21 cellular contexts compared by ENCODE assay signal in the genomic region with DNA sequence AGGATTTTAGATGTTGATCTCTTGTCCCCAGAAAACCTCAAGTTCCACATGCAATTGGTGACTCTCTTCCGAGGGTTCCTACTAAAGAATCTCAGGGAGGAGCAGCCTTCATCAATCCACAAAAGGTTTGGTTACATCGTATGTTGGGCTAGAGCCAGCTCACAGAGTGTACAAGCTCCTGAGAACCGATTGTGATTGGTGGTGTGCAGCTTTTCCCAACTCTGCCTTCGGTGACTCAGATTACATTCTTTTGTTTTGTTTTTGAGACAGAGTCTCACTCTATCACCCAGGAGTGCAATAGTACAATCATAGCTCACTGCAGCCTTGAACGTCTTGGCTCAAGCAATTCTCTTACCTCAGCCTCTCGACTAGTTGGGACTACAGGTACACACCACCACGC.
DNase-seq lines count a peak whose midpoint lies in the region; ATAC-seq and TF ChIP-seq lines count a peak whose summit lies in the region.
"Had no signal": no experiment of that assay in that cellular context is flagged by ENCODE, and none has a peak within 500 bp of the region (broad histone marks: within the 10 kb centered on the region; RNA-seq: fewer than 3 reads in every experiment).

No MANE protein-coding gene starts in this region.

- peaks cover 3% of the 10 kb centered on the region for H3K27me3 Mint-ChIP-seq in Caco-2 (ENCODE audit: insufficient read depth, unreplicated experiment)
- H3K27me3 Mint-ChIP-seq: activated CD4-positive, alpha-beta memory T cell treated with anti-CD3 and anti-CD28 coated beads, Interleukin-2, amount 10 ng/mL, durations not matched to agents 7 days and 5 days had no signal

- H3K4me1 ChIP-seq in fibroblast of lung (ENCODE audit: control insufficient read depth, extremely low read depth, insufficient read depth, low read length) (no peaks in the 10 kb centered on the region), upper lobe of left lung (no peaks in the 10 kb centered on the region), Caco-2 (no peaks in the 10 kb centered on the region)
- H3K4me1 ChIP-seq: BLaER1 treated with 17β-estradiol and CSF1 and Interleukin-3, amounts not matched to agents 10 nM and 100 nM; esophagus squamous epithelium; thyroid gland had no signal

- H3K27ac Mint-ChIP-seq in Caco-2 (ENCODE audit: unreplicated experiment) = no peak overlapping the region
- H3K27ac Mint-ChIP-seq: activated CD4-positive, alpha-beta memory T cell treated with anti-CD3 and anti-CD28 coated beads, Interleukin-2, amount 10 ng/mL, durations not matched to agents 7 days and 5 days; activated naive CD8-positive, alpha-beta T cell; nephron; stimulated activated naive B cell treated with anti-CD40 and anti-IgM and Interleukin-4, amounts not matched to agents 10 μg/mL and 1 μg/mL and 100 μg/mL, for 72 hours had no signal

- H3K4me3 Mint-ChIP-seq in Caco-2 (ENCODE audit: unreplicated experiment) = no peak overlapping the region
- H3K4me3 Mint-ChIP-seq: activated CD4-positive, alpha-beta memory T cell treated with anti-CD3 and anti-CD28 coated beads, Interleukin-2, amount 10 ng/mL, durations not matched to agents 7 days and 5 days; activated naive CD8-positive, alpha-beta T cell; nephron; stimulated activated naive B cell treated with anti-CD40 and anti-IgM and Interleukin-4, amounts not matched to agents 10 μg/mL and 1 μg/mL and 100 μg/mL, for 72 hours had no signal

- TF ChIP-seq EP300 in upper lobe of left lung (IDR thresholded peaks at IDR 0.05) = no peak

- H3K36me3 ChIP-seq in fibroblast of lung (ENCODE audit: control insufficient read depth, insufficient read depth, low read length) (no peaks in the 10 kb centered on the region), upper lobe of left lung (no peaks in the 10 kb centered on the region), Caco-2 (ENCODE audit: control insufficient read depth, insufficient read depth, low read length) (no peaks in the 10 kb centered on the region)
- H3K36me3 ChIP-seq: BLaER1 treated with 17β-estradiol and CSF1 and Interleukin-3, amounts not matched to agents 10 nM and 100 nM; esophagus squamous epithelium; thyroid gland had no signal

- BruUV-seq in Caco-2 (replicated peaks; lab: Mats Ljungman, UMichigan) = no TSS peak

- H3K36me3 Mint-ChIP-seq in Caco-2 (ENCODE audit: insufficient read depth, unreplicated experiment) = no peaks in the 10 kb centered on the region
- H3K36me3 Mint-ChIP-seq: activated naive CD8-positive, alpha-beta T cell; stimulated activated naive B cell treated with anti-CD40 and anti-IgM and Interleukin-4, amounts not matched to agents 10 μg/mL and 1 μg/mL and 100 μg/mL, for 72 hours had no signal

- H3K4me3 ChIP-seq in fibroblast of lung (replicated peaks in 1 of 4; ENCODE audit: control extremely low read depth in 1 of 4, insufficient read depth in 1 of 4, low read depth in 3 of 4, low read length in 4 of 4) (no peak overlapping the region), upper lobe of left lung (no peak overlapping the region), Caco-2 (ENCODE audit: low read depth, low read length) (no peak overlapping the region)
- H3K4me3 ChIP-seq: BLaER1 treated with 17β-estradiol and CSF1 and Interleukin-3, amounts not matched to agents 10 nM and 100 nM; esophagus squamous epithelium; thyroid gland had no signal

- CTCF ChIA-PET in Caco-2 (lab: Charles Lee) = no interaction called here

- POLR2A ChIA-PET in Caco-2 (lab: Charles Lee) = no interaction called here

- no peak for TF ChIP-seq CTCF in fibroblast of lung (conservative IDR thresholded peaks at IDR 0.05 in 1 of 2, IDR thresholded peaks at IDR 0.05 in 1 of 2; ENCODE audit: low read depth in 1 of 2, low read length in 2 of 2)
- TF ChIP-seq CTCF in upper lobe of left lung (IDR thresholded peaks at IDR 0.05) = no peak
- TF ChIP-seq CTCF in Caco-2 (IDR thresholded peaks at IDR 0.05; ENCODE audit: insufficient read depth in 1 of 2, low read depth in 1 of 2, low read length in 1 of 2, severe bottlenecking in 1 of 2, unreplicated experiment in 1 of 2) = no peak

- 50 to 62% methylated on average over 7 of the region's 7 CpGs for WGBS in upper lobe of left lung, 2 donors

- TF ChIP-seq POLR2A in upper lobe of left lung (IDR thresholded peaks at IDR 0.05) = no peak

- H3K9me3 Mint-ChIP-seq in Caco-2 (ENCODE audit: unreplicated experiment) = no peaks in the 10 kb centered on the region
- H3K9me3 Mint-ChIP-seq: activated CD4-positive, alpha-beta memory T cell treated with anti-CD3 and anti-CD28 coated beads, Interleukin-2, amount 10 ng/mL, durations not matched to agents 7 days and 5 days; nephron; stimulated activated naive B cell treated with anti-CD40 and anti-IgM and Interleukin-4, amounts not matched to agents 10 μg/mL and 1 μg/mL and 100 μg/mL, for 72 hours had no signal

- peak; percentile 57 for DNase-seq in EL
- peak; percentile 20 for DNase-seq in NCI-H69 (lab: John Stamatoyannopoulos, UW)
- peak; percentile 8 to 32 for DNase-seq in fibroblast of lung (ENCODE audit: low read depth in 2 of 2)
- DNase-seq in kidney tubule cell (ENCODE audit: low spot score) = peak; percentile 8
- DNase-seq in activated T-cell treated with anti-CD3 and anti-CD28 coated beads, Interleukin-2, amount 50 U/mL, for 48 hours = no peak
- DNase-seq in upper lobe of left lung = no peak
- DNase-seq in Caco-2 = no peak
- no peak for DNase-seq in NCI-H82 (lab: John Stamatoyannopoulos, UW)
- DNase-seq: activated CD4-positive, alpha-beta memory T cell treated with anti-CD3 and anti-CD28 coated beads, Interleukin-2, amount 10 ng/mL, durations not matched to agents 7 days and 5 days; DMS 273 treated with DMSO at 0.1 percent for 48 hours; esophagus squamous epithelium; NCI-H1694; NCI-H345; SHP77 treated with DMSO at 0.1 percent for 48 hours; stimulated activated CD4-positive, alpha-beta T cell treated with anti-CD3 and anti-CD28 coated beads, Interleukin-15, amount 100 ng/mL, for 24 hours; stimulated activated naive B cell treated with anti-CD40 and anti-IgM and Interleukin-4, amounts not matched to agents 10 μg/mL and 1 μg/mL and 100 μg/mL, for 72 hours; thyroid gland had no signal

- intact Hi-C loops in Caco-2 (cut with micrococcal nuclease; ENCODE audit: unreplicated experiment) = no loop called here

- no peak for ATAC-seq in upper lobe of left lung (ENCODE audit: low FRiP score in 2 of 2)
- ATAC-seq: stimulated activated naive B cell treated with anti-CD40 and anti-IgM and Interleukin-4, amounts not matched to agents 10 μg/mL and 1 μg/mL and 100 μg/mL, for 72 hours had no signal

- H2AFZ ChIP-seq in fibroblast of lung (ENCODE audit: low read length) = no peak overlapping the region

- H3K9ac ChIP-seq in fibroblast of lung (ENCODE audit: insufficient read depth, low read length) = no peak overlapping the region
- H3K9ac ChIP-seq: BLaER1 treated with 17β-estradiol and CSF1 and Interleukin-3, amounts not matched to agents 10 nM and 100 nM had no signal

- H3K9me3 ChIP-seq in fibroblast of lung (ENCODE audit: control insufficient read depth, insufficient read depth, low read depth, low read length) (no peaks in the 10 kb centered on the region), upper lobe of left lung (no peaks in the 10 kb centered on the region), Caco-2 (no peaks in the 10 kb centered on the region)
- H3K9me3 ChIP-seq: BLaER1 treated with 17β-estradiol and CSF1 and Interleukin-3, amounts not matched to agents 10 nM and 100 nM; esophagus squamous epithelium; thyroid gland had no signal

- no peaks in the 10 kb centered on the region for H4K20me1 ChIP-seq in fibroblast of lung (ENCODE audit: control insufficient read depth, extremely low read depth, insufficient read depth, low read length)
- H4K20me1 ChIP-seq: BLaER1 treated with 17β-estradiol and CSF1 and Interleukin-3, amounts not matched to agents 10 nM and 100 nM had no signal

- H3K27me3 ChIP-seq in fibroblast of lung (ENCODE audit: control insufficient read depth, insufficient read depth, low read length) = no peaks in the 10 kb centered on the region
- no peaks in the 10 kb centered on the region for H3K27me3 ChIP-seq in upper lobe of left lung
- no peaks in the 10 kb centered on the region for H3K27me3 ChIP-seq in Caco-2 (replicated peaks; ENCODE audit: control insufficient read depth, insufficient read depth, low read length)
- H3K27me3 ChIP-seq: BLaER1 treated with 17β-estradiol and CSF1 and Interleukin-3, amounts not matched to agents 10 nM and 100 nM; thyroid gland had no signal

- H3K27ac ChIP-seq in fibroblast of lung (ENCODE audit: insufficient read depth, low read length) = no peak overlapping the region
- H3K27ac ChIP-seq in upper lobe of left lung = no peak overlapping the region
- H3K27ac ChIP-seq: BLaER1 treated with 17β-estradiol and CSF1 and Interleukin-3, amounts not matched to agents 10 nM and 100 nM; esophagus squamous epithelium; thyroid gland; VCaP had no signal

- H3K4me1 Mint-ChIP-seq in Caco-2 (ENCODE audit: low read depth, unreplicated experiment) = no peaks in the 10 kb centered on the region
- H3K4me1 Mint-ChIP-seq: activated CD4-positive, alpha-beta memory T cell treated with anti-CD3 and anti-CD28 coated beads, Interleukin-2, amount 10 ng/mL, durations not matched to agents 7 days and 5 days; nephron; stimulated activated naive B cell treated with anti-CD40 and anti-IgM and Interleukin-4, amounts not matched to agents 10 μg/mL and 1 μg/mL and 100 μg/mL, for 72 hours had no signal

- no peak overlapping the region for H3K4me2 ChIP-seq in fibroblast of lung (ENCODE audit: extremely low read depth, insufficient read depth, low read length)
- H3K4me2 ChIP-seq: BLaER1 treated with 17β-estradiol and CSF1 and Interleukin-3, amounts not matched to agents 10 nM and 100 nM had no signal

- H3K79me2 ChIP-seq in fibroblast of lung (ENCODE audit: control insufficient read depth, insufficient read depth, low read length) = no peaks in the 10 kb centered on the region

Comparison
In these comparisons a context has a peak if more than half of its experiments do, and no peak if none do; other contexts are left out.
1. DNase-seq: peak in EL (single experiment), NCI-H69 (single experiment), fibroblast of lung (2 of 2) and kidney tubule cell (single experiment); none in activated T-cell treated with anti-CD3 and anti-CD28 coated beads, Interleukin-2, amount 50 U/mL, for 48 hours (0 of 2), upper lobe of left lung (0 of 2), Caco-2 (0 of 2) and NCI-H82 (single experiment).